7 cellular contexts compared by ENCODE assay signal in genomic region chr4:55635760-55636621, GRCh38. TPM values are rescaled to one million over a fixed set of nuclear protein-coding genes. Genes with fewer than 3 reads are reported as not detected.
DNase-seq lines count a peak whose midpoint lies in the region; ATAC-seq, FAIRE-seq and TF ChIP-seq lines count a peak whose summit lies in the region.

TSS of gene NMU (minus strand) at chr4:55636298. CDS start at chr4:55636192, 106 bp downstream.

- H3K4me1 ChIP-seq in foreskin keratinocyte (peaks cover 5% of the 10 kb centered on the region), pancreas (no peaks in the 10 kb centered on the region)

- WGBS in pancreas, 2 donors, result 0 to 1% methylated on average over 70 to 75 of the region's 75 CpGs

- DNase-seq in NCI-H226 (peak; percentile 12), foreskin keratinocyte (no peak), pancreas (peak; percentile 33 to 75 (median 40)), CD1c-positive myeloid dendritic cell (ENCODE audit: extremely low spot score) (no peak)
- peak; percentile 71 for DNase-seq in activated CD8-positive, alpha-beta memory T cell treated with anti-CD3 and anti-CD28 coated beads, Interleukin-2, amount 50 U/mL, for 48 hours

- peak within 1 kb of the TSS; percentile 16 for H3K4me3 ChIP-seq in GM12875 (ENCODE audit: low read depth, low read length)
- peak within 1 kb of the TSS in 3 of 4 donors; percentile 1 to 47 (median 21) for H3K4me3 ChIP-seq in pancreas

- peak; percentile 68 for ATAC-seq in HG02571 (IDR thresholded peaks at IDR 0.05; ENCODE audit: unreplicated experiment)
- peak; percentile 87 for ATAC-seq in foreskin keratinocyte
- ATAC-seq in pancreas, result peak; percentile 61 to 92 (median 86)

- no peaks in the 10 kb centered on the region for H3K9me3 ChIP-seq in pancreas

- H3K27me3 ChIP-seq in foreskin keratinocyte (peaks cover 40% of the 10 kb centered on the region), pancreas (peaks cover 0 to 14% (median 6%) of the 10 kb centered on the region in 4 donors)

- intact Hi-C loops in pancreas (cut with DNase I), result no loop called here

- H3K36me3 ChIP-seq in pancreas, result no peaks in the 10 kb centered on the region

- H3K27ac ChIP-seq in foreskin keratinocyte, result no peak within 1 kb of the TSS
- H3K27ac ChIP-seq in pancreas, result no peak within 1 kb of the TSS

- no peak for FAIRE-seq in pancreas (lab: Jason Lieb, UNC)

- peak; percentile 27; the same call in 1 of the 2 replicates for TF ChIP-seq CTCF in GM12875 (IDR thresholded peaks at IDR 0.05; ENCODE audit: borderline replicate concordance, insufficient read depth, low read depth, low read length)
- peak; percentile 54 for TF ChIP-seq CTCF in foreskin keratinocyte (conservative IDR thresholded peaks at IDR 0.05)
- no peak for TF ChIP-seq CTCF in pancreas (IDR thresholded peaks at IDR 0.05)

RNA-seq across cellular contexts. Expression of gene NMU, which starts in this region (rescaled TPM):
- total RNA-seq in foreskin keratinocyte (0.27 and 2.8 TPM in 2 replicates), pancreas (under 1 TPM in 1 of 6 donors, not detected in 5; 0.76 TPM)
- polyA plus RNA-seq in foreskin keratinocyte (0.69 and 4.3 TPM in 2 replicates), pancreas (not detected)

Comparison
In these comparisons a context has a peak if more than half of its experiments do, and no peak if none do; other contexts are left out.
1. Peak in DNase-seq, ATAC-seq and H3K4me3 ChIP-seq in pancreas; RNA of the gene not detected or under 1 TPM.
2. CTCF ChIP-seq: peak in GM12875 (single experiment) and foreskin keratinocyte (single experiment); none in pancreas (0 of 4).
3. DNase-seq: peak in NCI-H226 (single experiment) and activated CD8-positive, alpha-beta memory T cell treated with anti-CD3 and anti-CD28 coated beads, Interleukin-2, amount 50 U/mL, for 48 hours (single experiment); none in foreskin keratinocyte (0 of 2) and CD1c-positive myeloid dendritic cell (single experiment).
4. Peak in every context shown above with its lines, with median percentiles within 50 percentile points of each other: ATAC-seq.